In the genomic region with DNA sequence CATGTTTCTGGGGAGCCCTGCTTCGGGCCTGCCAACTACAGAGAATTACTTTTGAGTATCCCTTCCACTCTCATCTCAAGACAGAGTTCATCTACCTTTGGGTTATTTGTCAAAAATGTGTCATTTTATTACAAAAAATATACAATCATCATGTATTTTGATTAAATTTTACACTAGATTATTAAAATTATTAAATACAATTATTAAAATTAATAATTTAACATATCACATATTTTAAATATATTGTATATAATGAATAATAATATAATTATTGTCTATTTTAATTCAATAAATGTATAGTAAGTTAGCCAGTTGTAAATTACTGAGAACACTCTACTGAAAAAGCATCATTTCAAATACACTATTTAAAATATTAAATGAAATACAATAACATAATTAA, we compare ENCODE assay signal across 14 cellular contexts.
"Had no signal": no experiment of that assay in that cellular context is flagged by ENCODE, and none has a peak within 500 bp of the region (broad histone marks: within the 10 kb centered on the region; RNA-seq: fewer than 3 reads in every experiment).

No MANE protein-coding gene starts in this region.

- H3K9me3 ChIP-seq: heart right ventricle, left lung, ovary, SJCRH30, transverse colon had no signal

- DNase-seq: activated CD4-positive, alpha-beta T cell treated with anti-CD3 and anti-CD28 coated beads for 48 hours; activated effector memory CD4-positive, alpha-beta T cell treated with anti-CD3 and anti-CD28 coated beads, Interleukin-2, amount 50 U/mL, for 16 hours; foreskin melanocyte; heart right ventricle; islet precursor cell; ovary; SJCRH30; T1000; transverse colon had no signal

- H3K4me1 Mint-ChIP-seq: neural crest cell had no signal

- FAIRE-seq: astrocyte had no signal

- H3K4me3 Mint-ChIP-seq: neural crest cell had no signal

- H3K4me3 ChIP-seq: cardiac muscle cell, heart right ventricle, left lung, ovary, SJCRH30, transverse colon had no signal

- H3K27me3 ChIP-seq: ovary had no signal

- ATAC-seq: heart right ventricle, left lung had no signal

- H3K36me3 ChIP-seq: cardiac muscle cell, ovary, SJCRH30, transverse colon had no signal

- H3K9me3 Mint-ChIP-seq: neural crest cell had no signal

- H3K27ac ChIP-seq: cardiac muscle cell, heart right ventricle, left lung, ovary, SJCRH30, transverse colon, VCaP had no signal

- H3K4me1 ChIP-seq: SJCRH30 had no signal
